ENCODE assay signal across 9 cellular contexts in the genomic region with DNA sequence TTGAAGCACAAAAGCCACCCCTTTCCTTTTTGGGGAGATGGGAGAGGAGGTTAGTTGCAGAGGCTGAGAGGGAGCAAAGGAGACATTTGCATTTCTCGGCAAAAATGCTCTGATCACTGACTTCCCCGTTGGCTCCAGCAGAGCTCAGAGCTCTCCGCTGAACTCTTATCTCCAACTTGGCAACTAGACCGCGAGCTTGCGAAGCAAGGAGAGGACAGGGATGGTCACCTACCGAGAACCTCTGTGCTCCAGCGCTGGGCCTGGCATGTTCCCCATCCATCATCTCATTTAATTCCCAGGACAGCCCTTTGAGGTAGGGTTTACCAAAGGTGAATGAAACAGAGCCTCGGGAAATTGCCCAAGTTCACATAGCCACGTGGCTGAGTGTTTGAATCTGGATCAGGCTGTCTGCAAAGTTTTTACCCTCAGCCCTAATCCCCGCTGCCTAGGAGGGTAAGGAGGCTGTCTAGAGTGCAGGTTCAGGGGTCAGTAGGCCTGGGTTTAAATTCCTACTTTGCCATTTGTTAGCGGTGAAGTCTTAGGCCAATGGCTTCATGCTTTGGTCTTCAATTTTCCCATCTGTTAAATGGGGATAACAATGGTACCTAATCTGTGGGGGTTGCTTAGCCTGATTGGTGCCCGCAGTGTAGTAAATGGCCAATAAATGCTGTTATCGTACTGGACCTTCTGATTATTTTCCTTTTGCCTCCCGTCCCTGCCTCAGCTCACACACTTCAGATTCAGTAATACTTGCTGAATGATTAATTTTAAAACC. TPM values are rescaled to one million over a fixed set of nuclear protein-coding genes. Genes with fewer than 3 reads are reported as not detected.
DNase-seq lines count a peak whose midpoint lies in the region; ATAC-seq and TF ChIP-seq lines count a peak whose summit lies in the region.
"Had no signal": no experiment of that assay in that cellular context is flagged by ENCODE, and none has a peak within 500 bp of the region (broad histone marks: within the 10 kb centered on the region; RNA-seq: fewer than 3 reads in every experiment).

No MANE protein-coding gene starts in this region.

- DNase-seq in activated naive CD8-positive, alpha-beta T cell treated with anti-CD3 and anti-CD28 coated beads for 36 hours = no peak
- DNase-seq in central memory CD8-positive, alpha-beta T cell (ENCODE audit: low spot score in 2 of 2) = no peak
- DNase-seq in memory B cell (ENCODE audit: low spot score in 2 of 2) (no peak), upper lobe of right lung (no peak), NCI-H2029 (lab: John Stamatoyannopoulos, UW) (no peak)
- DNase-seq in activated T-helper 2 cell treated with anti-CD3 and anti-CD28 coated beads, Interferon-gamma antibody, Interleukin-2, Interleukin-4, amounts not matched to agents 10 μg/mL and 5 μg/mL and 100 μg/mL, durations not matched to agents 14 hours and 24 hours and 36 hours (ENCODE audit: low spot score) = no peak

- peaks cover 3% of the 10 kb centered on the region for H3K27me3 ChIP-seq in upper lobe of right lung

- peaks cover 7% of the 10 kb centered on the region for H3K4me1 ChIP-seq in upper lobe of right lung

- intact Hi-C loops in upper lobe of right lung (cut with DNase I) = no loop called here
- intact Hi-C loops in activated T-helper 2 cell treated with anti-CD3 and anti-CD28 coated beads, Interferon-gamma antibody, Interleukin-2, Interleukin-4, amounts not matched to agents 10 μg/mL and 5 μg/mL and 100 μg/mL, durations not matched to agents 14 hours and 24 hours and 36 hours (cut with micrococcal nuclease) = loop anchor here (5.0 kb wide), 1 partner anchor 37 kb away; no protein-coding TSS in a partner anchor

- no peaks in the 10 kb centered on the region for H3K36me3 ChIP-seq in upper lobe of right lung

- TF ChIP-seq CTCF in upper lobe of right lung (IDR thresholded peaks at IDR 0.05) = no peak

- no peaks in the 10 kb centered on the region for H3K36me3 Mint-ChIP-seq in activated naive CD8-positive, alpha-beta T cell
- no peaks in the 10 kb centered on the region for H3K36me3 Mint-ChIP-seq in activated naive CD8-positive, alpha-beta T cell treated with anti-CD3 and anti-CD28 coated beads for 36 hours
- H3K36me3 Mint-ChIP-seq in central memory CD8-positive, alpha-beta T cell (ENCODE audit: insufficient read depth) = no peaks in the 10 kb centered on the region
- H3K36me3 Mint-ChIP-seq in memory B cell = no peaks in the 10 kb centered on the region
- H3K36me3 Mint-ChIP-seq in activated T-helper 2 cell treated with anti-CD3 and anti-CD28 coated beads, Interferon-gamma antibody, Interleukin-2, Interleukin-4, amounts not matched to agents 10 μg/mL and 5 μg/mL and 100 μg/mL, durations not matched to agents 14 hours and 24 hours and 36 hours (ENCODE audit: low read depth) = no peaks in the 10 kb centered on the region

- peak overlapping the region; percentile 75 for H3K4me3 Mint-ChIP-seq in activated naive CD8-positive, alpha-beta T cell
- H3K4me3 Mint-ChIP-seq in activated naive CD8-positive, alpha-beta T cell treated with anti-CD3 and anti-CD28 coated beads for 36 hours = no peak overlapping the region
- H3K4me3 Mint-ChIP-seq in central memory CD8-positive, alpha-beta T cell = peak overlapping the region; percentile 75
- H3K4me3 Mint-ChIP-seq in memory B cell = peak overlapping the region; percentile 79
- H3K4me3 Mint-ChIP-seq in activated T-helper 2 cell treated with anti-CD3 and anti-CD28 coated beads, Interferon-gamma antibody, Interleukin-2, Interleukin-4, amounts not matched to agents 10 μg/mL and 5 μg/mL and 100 μg/mL, durations not matched to agents 14 hours and 24 hours and 36 hours (ENCODE audit: low read depth) = no peak overlapping the region

- ATAC-seq in central memory CD8-positive, alpha-beta T cell (replicated peaks; ENCODE audit: extremely low read depth, poor library complexity, severe bottlenecking) = no peak
- ATAC-seq in memory B cell (ENCODE audit: low read depth) (no peak), upper lobe of right lung (no peak), HG03520 (IDR thresholded peaks at IDR 0.05; ENCODE audit: unreplicated experiment) (no peak)

- no peaks in the 10 kb centered on the region for H3K9me3 Mint-ChIP-seq in activated naive CD8-positive, alpha-beta T cell (ENCODE audit: low read depth)
- no peaks in the 10 kb centered on the region for H3K9me3 Mint-ChIP-seq in activated naive CD8-positive, alpha-beta T cell treated with anti-CD3 and anti-CD28 coated beads for 36 hours
- H3K9me3 Mint-ChIP-seq in central memory CD8-positive, alpha-beta T cell = no peaks in the 10 kb centered on the region
- H3K9me3 Mint-ChIP-seq in memory B cell = no peaks in the 10 kb centered on the region
- H3K9me3 Mint-ChIP-seq in activated T-helper 2 cell treated with anti-CD3 and anti-CD28 coated beads, Interferon-gamma antibody, Interleukin-2, Interleukin-4, amounts not matched to agents 10 μg/mL and 5 μg/mL and 100 μg/mL, durations not matched to agents 14 hours and 24 hours and 36 hours = no peaks in the 10 kb centered on the region
- H3K9me3 Mint-ChIP-seq: activated CD8-positive, alpha-beta T cell treated with anti-CD3 and anti-CD28 coated beads for 36 hours had no signal

- H3K27ac Mint-ChIP-seq in activated naive CD8-positive, alpha-beta T cell = no peak overlapping the region
- H3K27ac Mint-ChIP-seq in activated naive CD8-positive, alpha-beta T cell treated with anti-CD3 and anti-CD28 coated beads for 36 hours = no peak overlapping the region
- H3K27ac Mint-ChIP-seq in central memory CD8-positive, alpha-beta T cell (ENCODE audit: low read depth) = no peak overlapping the region
- no peak overlapping the region for H3K27ac Mint-ChIP-seq in memory B cell
- H3K27ac Mint-ChIP-seq in activated T-helper 2 cell treated with anti-CD3 and anti-CD28 coated beads, Interferon-gamma antibody, Interleukin-2, Interleukin-4, amounts not matched to agents 10 μg/mL and 5 μg/mL and 100 μg/mL, durations not matched to agents 14 hours and 24 hours and 36 hours = no peak overlapping the region
- H3K27ac Mint-ChIP-seq: activated CD8-positive, alpha-beta T cell treated with anti-CD3 and anti-CD28 coated beads for 36 hours had no signal

- H3K4me3 ChIP-seq in upper lobe of right lung = peak overlapping the region; percentile 30

- no peaks in the 10 kb centered on the region for H3K9me3 ChIP-seq in upper lobe of right lung

- no peak overlapping the region for H3K27ac ChIP-seq in upper lobe of right lung

- H3K4me1 Mint-ChIP-seq in activated naive CD8-positive, alpha-beta T cell (ENCODE audit: low read depth) = peaks cover 23% of the 10 kb centered on the region
- H3K4me1 Mint-ChIP-seq in activated naive CD8-positive, alpha-beta T cell treated with anti-CD3 and anti-CD28 coated beads for 36 hours = peaks cover 14% of the 10 kb centered on the region
- peaks cover 19% of the 10 kb centered on the region for H3K4me1 Mint-ChIP-seq in central memory CD8-positive, alpha-beta T cell
- H3K4me1 Mint-ChIP-seq in memory B cell = peaks cover 9% of the 10 kb centered on the region
- peaks cover 12% of the 10 kb centered on the region for H3K4me1 Mint-ChIP-seq in activated T-helper 2 cell treated with anti-CD3 and anti-CD28 coated beads, Interferon-gamma antibody, Interleukin-2, Interleukin-4, amounts not matched to agents 10 μg/mL and 5 μg/mL and 100 μg/mL, durations not matched to agents 14 hours and 24 hours and 36 hours (ENCODE audit: low read depth)

- peaks cover 4% of the 10 kb centered on the region for H3K27me3 Mint-ChIP-seq in activated naive CD8-positive, alpha-beta T cell
- peaks cover 55% of the 10 kb centered on the region for H3K27me3 Mint-ChIP-seq in activated naive CD8-positive, alpha-beta T cell treated with anti-CD3 and anti-CD28 coated beads for 36 hours
- peaks cover 33% of the 10 kb centered on the region for H3K27me3 Mint-ChIP-seq in central memory CD8-positive, alpha-beta T cell
- H3K27me3 Mint-ChIP-seq in memory B cell = peaks cover 8% of the 10 kb centered on the region
- peaks cover 39% of the 10 kb centered on the region for H3K27me3 Mint-ChIP-seq in activated T-helper 2 cell treated with anti-CD3 and anti-CD28 coated beads, Interferon-gamma antibody, Interleukin-2, Interleukin-4, amounts not matched to agents 10 μg/mL and 5 μg/mL and 100 μg/mL, durations not matched to agents 14 hours and 24 hours and 36 hours (ENCODE audit: low read depth)

RNA-seq across cellular contexts. Expression of a gene that starts 3.8 kb away (rescaled TPM):
- not detected for total RNA-seq in activated naive CD8-positive, alpha-beta T cell treated with anti-CD3 and anti-CD28 coated beads for 36 hours
- total RNA-seq in upper lobe of right lung = 0.43 TPM
- total RNA-seq in activated T-helper 2 cell treated with anti-CD3 and anti-CD28 coated beads, Interferon-gamma antibody, Interleukin-2, Interleukin-4, amounts not matched to agents 10 μg/mL and 5 μg/mL and 100 μg/mL, durations not matched to agents 14 hours and 24 hours and 36 hours = not detected in 2 replicates
- total RNA-seq: activated CD8-positive, alpha-beta T cell treated with anti-CD3 and anti-CD28 coated beads for 36 hours had no signal

RNA-seq across cellular contexts. Expression of a gene that starts 32.4 kb away (rescaled TPM):
- total RNA-seq in activated naive CD8-positive, alpha-beta T cell treated with anti-CD3 and anti-CD28 coated beads for 36 hours = 1,000 to 10,000 TPM; 1,252 to 1,255 TPM
- 640 TPM for total RNA-seq in upper lobe of right lung
- total RNA-seq in activated T-helper 2 cell treated with anti-CD3 and anti-CD28 coated beads, Interferon-gamma antibody, Interleukin-2, Interleukin-4, amounts not matched to agents 10 μg/mL and 5 μg/mL and 100 μg/mL, durations not matched to agents 14 hours and 24 hours and 36 hours = 1,131 and 1,154 TPM in 2 replicates

Comparison
In these comparisons a context has a peak if more than half of its experiments do, and no peak if none do; other contexts are left out.
1. H3K4me3 Mint-ChIP-seq: peak in activated naive CD8-positive, alpha-beta T cell (single experiment), central memory CD8-positive, alpha-beta T cell (single experiment) and memory B cell (single experiment); none in activated naive CD8-positive, alpha-beta T cell treated with anti-CD3 and anti-CD28 coated beads for 36 hours (single experiment) and activated T-helper 2 cell treated with anti-CD3 and anti-CD28 coated beads, Interferon-gamma antibody, Interleukin-2, Interleukin-4, amounts not matched to agents 10 μg/mL and 5 μg/mL and 100 μg/mL, durations not matched to agents 14 hours and 24 hours and 36 hours (single experiment).